In the genomic region with DNA sequence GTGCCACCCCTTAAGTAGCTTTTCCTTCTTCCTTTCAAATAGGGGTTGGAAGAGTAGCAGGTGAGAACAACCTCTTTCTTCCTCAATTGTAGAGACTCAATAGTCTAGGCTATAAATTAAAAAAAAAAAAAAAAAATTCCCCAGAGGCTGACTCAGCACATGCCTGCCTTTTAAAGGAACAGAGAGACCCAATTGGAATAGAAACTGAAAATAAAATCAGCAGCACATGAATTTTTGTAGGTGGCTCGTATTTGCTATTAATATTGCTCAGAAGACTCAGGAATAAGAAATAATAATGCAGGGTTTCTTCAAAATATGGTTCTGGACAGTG, we compare ENCODE assay signal across 7 cellular contexts. TPM values are rescaled to one million over a fixed set of nuclear protein-coding genes. Genes with fewer than 3 reads are reported as not detected.
DNase-seq lines count a peak whose midpoint lies in the region; ATAC-seq and TF ChIP-seq lines count a peak whose summit lies in the region.

No MANE protein-coding gene starts in this region.

- H4K5ac ChIP-seq in H9 (ENCODE audit: insufficient read length, low read depth, low read length) = no peak overlapping the region

- H3K79me1 ChIP-seq in H9 (ENCODE audit: insufficient read depth, low read depth, low read length, poor library complexity, severe bottlenecking) = peaks cover 5% of the 10 kb centered on the region

- H2BK5ac ChIP-seq in H9 (ENCODE audit: insufficient read length, low read length) = no peak overlapping the region

- no peak overlapping the region for H2AK5ac ChIP-seq in H9 (ENCODE audit: insufficient read length, low read length)

- no peaks in the 10 kb centered on the region for H3K9me3 Mint-ChIP-seq in H9

- peaks cover 30% of the 10 kb centered on the region; the same call in 1 of the 2 replicates for H3K79me2 ChIP-seq in H9 (ENCODE audit: insufficient read depth, low read length)

- H3K4me1 ChIP-seq in breast epithelium (peaks cover 3 to 50% of the 10 kb centered on the region in 2 donors), muscle layer of colon (ENCODE audit: insufficient read depth, low read length) (peaks cover 84% of the 10 kb centered on the region), H9 (ENCODE audit: insufficient read depth, low read length) (peaks cover 16% of the 10 kb centered on the region; the same call in 1 of the 2 replicates)

- ATAC-seq in GM19351 (IDR thresholded peaks at IDR 0.05; ENCODE audit: unreplicated experiment) = peak; percentile 46

- TF ChIP-seq CTCF in breast epithelium (IDR thresholded peaks at IDR 0.05) (no peak), H9 (conservative IDR thresholded peaks at IDR 0.05) (no peak)

- no peak overlapping the region for H3K14ac ChIP-seq in H9 (ENCODE audit: insufficient read depth, low read length)

- H3K27ac Mint-ChIP-seq in H9 = no peak overlapping the region; a peak in 1 of 7 replicates

- H3K9me3 ChIP-seq in breast epithelium = no peaks in the 10 kb centered on the region
- no peaks in the 10 kb centered on the region for H3K9me3 ChIP-seq in muscle layer of colon (ENCODE audit: low read length)
- no peaks in the 10 kb centered on the region for H3K9me3 ChIP-seq in H9 (ENCODE audit: control insufficient read depth, low read depth, low read length)

- peak; percentile 75 for DNase-seq in M059J (ENCODE audit: low read depth)
- DNase-seq in breast epithelium (ENCODE audit: low spot score in 2 of 2) = no peak
- DNase-seq in NCI-H2196 treated with DMSO at 0.1 percent for 48 hours (lab: John Stamatoyannopoulos, UW; ENCODE audit: unreplicated experiment) = no peak
- no peak for DNase-seq in H9
- no peak for DNase-seq in DMS53 treated with DMSO at 0.1 percent for 48 hours (lab: John Stamatoyannopoulos, UW; ENCODE audit: unreplicated experiment)

- H2BK15ac ChIP-seq in H9 (ENCODE audit: low read depth, low read length) = no peak overlapping the region

- H3K27me3 ChIP-seq in breast epithelium (no peaks in the 10 kb centered on the region), muscle layer of colon (ENCODE audit: control insufficient read depth in 1 of 2, insufficient read depth in 2 of 2, low read length in 2 of 2) (no peaks in the 10 kb centered on the region), H9 (ENCODE audit: insufficient read depth, low read length) (no peaks in the 10 kb centered on the region)

- H2AFZ ChIP-seq in H9 (ENCODE audit: low read length) = no peak overlapping the region

- H3K27ac ChIP-seq in breast epithelium (peak overlapping the region; percentile 30 to 46), muscle layer of colon (ENCODE audit: low read depth, low read length) (peak overlapping the region; percentile 42), H9 (ENCODE audit: insufficient read length, low read depth, low read length) (no peak overlapping the region)

- WGBS in H9 (ENCODE audit: extremely low coverage, insufficient read length, low lambda C conversion rate) = no CpG with 5 or more reads among the region's 1 CpG

- H3K9ac ChIP-seq in muscle layer of colon (ENCODE audit: low read length) (no peak overlapping the region), H9 (ENCODE audit: extremely low read depth, insufficient read length, low read length) (no peak overlapping the region)

- no peak overlapping the region for H2BK20ac ChIP-seq in H9 (ENCODE audit: low read depth, low read length, poor library complexity, severe bottlenecking)

- intact Hi-C loops in breast epithelium (cut with DNase I; ENCODE audit: low total_unique reads) = no loop called here

- H3K4me3 ChIP-seq in breast epithelium (peak overlapping the region; percentile 20 to 37 (median 23)), muscle layer of colon (ENCODE audit: low read depth in 1 of 2, low read length in 2 of 2) (peak overlapping the region in 1 of 2 donors; percentile 9)

- peaks cover 72 to 74% of the 10 kb centered on the region in 2 experiments for H3K4me1 Mint-ChIP-seq in H9

- no peak overlapping the region for H3K56ac ChIP-seq in H9 (ENCODE audit: insufficient read length, low read depth, low read length)

- peaks cover 0 to 6% (median 0%) of the 10 kb centered on the region in 3 experiments; a peak in 3 of 7 replicates for H3K36me3 Mint-ChIP-seq in H9 (ENCODE audit: insufficient read depth in 1 of 3, low read depth in 3 of 3)

- H4K8ac ChIP-seq in H9 (replicated peaks; ENCODE audit: insufficient read length, low read depth, low read length) = no peak overlapping the region

- no peak overlapping the region for H3K18ac ChIP-seq in H9 (ENCODE audit: insufficient read length, low read depth, low read length)

- peaks cover 2% of the 10 kb centered on the region for H4K20me1 ChIP-seq in H9 (ENCODE audit: control insufficient read depth, insufficient read depth, insufficient read length)

- no peak overlapping the region for H3T11ph ChIP-seq in H9 (ENCODE audit: low read length)

- no peaks in the 10 kb centered on the region for H3K23me2 ChIP-seq in H9 (ENCODE audit: insufficient read length, low read depth, low read length, poor library complexity, severe bottlenecking)

- H4K91ac ChIP-seq in H9 (ENCODE audit: insufficient read length, low read depth, low read length) = no peak overlapping the region

- no peaks in the 10 kb centered on the region for H3K27me3 Mint-ChIP-seq in H9 (ENCODE audit: low read depth)

- H3K36me3 ChIP-seq in breast epithelium (no peaks in the 10 kb centered on the region), muscle layer of colon (ENCODE audit: insufficient read depth, low read length) (no peaks in the 10 kb centered on the region)

- no peak overlapping the region for H3K23ac ChIP-seq in H9 (ENCODE audit: insufficient read length, low read depth, low read length)

- H2BK12ac ChIP-seq in H9 (ENCODE audit: insufficient read length, low read depth, low read length) = no peak overlapping the region

- peak overlapping the region in 1 of 2 experiments; percentile 8; a peak in 2 of 5 replicates for H3K4me3 Mint-ChIP-seq in H9

- TF ChIP-seq POLR2A in breast epithelium (IDR thresholded peaks at IDR 0.05) = no peak

- no peak overlapping the region for H2BK120ac ChIP-seq in H9 (ENCODE audit: low read depth, low read length, poor library complexity, severe bottlenecking)

- H3K4me2 ChIP-seq in H9 (ENCODE audit: insufficient read depth, insufficient read length, low read length) = no peak overlapping the region

- H3K4ac ChIP-seq in H9 (ENCODE audit: low read depth, low read length) = no peak overlapping the region

RNA-seq across cellular contexts. Expression of a gene that starts 19.3 kb away (rescaled TPM):
- 20.1 and 49.9 TPM in 2 replicates for total RNA-seq in M059J (2014; rRNA removed; shearing (Covaris generic))
- 10 to 100 TPM; 24.0 to 41.6 (median 40.3) TPM for total RNA-seq in breast epithelium
- 96.4 and 98.5 TPM in 2 replicates for total RNA-seq in H9 (2021)
